7 cellular contexts compared by ENCODE assay signal in the genomic region with DNA sequence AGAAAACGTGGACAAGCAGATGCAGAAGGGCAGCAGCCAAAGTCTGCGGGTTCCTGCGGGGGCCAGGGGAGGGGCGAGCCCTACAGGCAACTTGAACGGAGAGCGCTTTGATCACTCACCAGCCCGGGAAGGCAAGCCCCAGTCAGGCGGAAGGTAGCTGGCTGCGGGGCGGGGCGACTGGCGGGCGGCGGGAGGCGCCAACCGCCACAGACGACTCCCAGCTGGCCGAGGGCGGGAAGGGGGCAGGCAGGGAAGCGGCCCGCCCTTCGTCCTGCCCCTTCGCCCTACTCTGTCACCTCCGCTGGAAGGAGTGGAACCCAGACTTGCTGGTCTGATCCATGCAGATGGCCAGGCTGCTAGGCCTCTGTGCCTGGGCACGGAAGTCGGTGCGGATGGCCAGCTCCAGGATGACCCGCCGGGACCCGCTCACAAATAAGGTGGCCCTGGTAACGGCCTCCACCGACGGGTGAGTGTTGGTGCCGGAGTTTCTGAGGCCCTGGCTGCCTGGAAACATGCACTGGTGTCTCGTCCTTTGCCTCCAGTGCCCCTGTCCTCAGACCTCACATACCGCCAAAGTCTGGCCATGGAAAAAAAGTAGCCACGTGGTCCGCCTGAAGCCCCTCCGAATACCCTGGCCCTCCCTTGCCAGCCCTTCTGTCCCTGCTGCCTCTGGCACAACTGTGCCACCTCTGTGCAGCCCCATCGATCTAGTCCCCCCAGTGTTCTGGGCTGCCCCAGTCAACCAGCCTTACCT. TPM values are rescaled to one million over a fixed set of nuclear protein-coding genes. Genes with fewer than 3 reads are reported as not detected.
DNase-seq lines count a peak whose midpoint lies in the region; ATAC-seq, FAIRE-seq and TF ChIP-seq lines count a peak whose summit lies in the region.
"Not testable (repeated sequence)": the region's sequence is repeated elsewhere in the genome, so short reads cannot be mapped to it uniquely, and the experiment has no call there.

A gene (plus strand): TSS at position 320 of the 754 bp plus-strand sequence. CDS start 19 bp downstream, at position 339.

- not testable (repeated sequence) for H3K27me3 Mint-ChIP-seq in immature natural killer cell (ENCODE audit: low read depth in 3 of 3)

- H3K9me3 Mint-ChIP-seq in immature natural killer cell, result not testable (repeated sequence)

- H3K36me3 Mint-ChIP-seq in immature natural killer cell, result not testable (repeated sequence)

- peak; percentile 83 for ATAC-seq in GM18520 (IDR thresholded peaks at IDR 0.05; ENCODE audit: unreplicated experiment)
- ATAC-seq in HG02885 (IDR thresholded peaks at IDR 0.05; ENCODE audit: poor library complexity, unreplicated experiment), result peak; percentile 91

- not testable (repeated sequence) for TF ChIP-seq CTCF in bronchial epithelial cell (IDR thresholded peaks at IDR 0.05; ENCODE audit: insufficient read depth, low read length, severe bottlenecking)

- not testable (repeated sequence) for H3K27me3 ChIP-seq in bronchial epithelial cell (ENCODE audit: control insufficient read depth, insufficient read depth, low read length)

- peak within 1 kb of the TSS; percentile 68 to 94 (median 89) for H3K27ac Mint-ChIP-seq in immature natural killer cell

- H3K27ac ChIP-seq in skin epidermis, result peak within 1 kb of the TSS in 20 of 21 experiments; percentile 26 to 91 (median 67)

- peaks cover 20 to 33% of the 10 kb centered on the region in 2 donors for H3K4me1 Mint-ChIP-seq in immature natural killer cell

- not testable (repeated sequence) for H3K36me3 ChIP-seq in bronchial epithelial cell (ENCODE audit: control insufficient read depth, insufficient read depth, low read length)

- H3K4me3 Mint-ChIP-seq in immature natural killer cell, result peak within 1 kb of the TSS; percentile 84 to 89 (median 87)

- not testable (repeated sequence) for FAIRE-seq in bronchial epithelial cell (lab: Jason Lieb, UNC)

- H3K4me3 ChIP-seq in bronchial epithelial cell (ENCODE audit: low read depth, low read length) (peak within 1 kb of the TSS; percentile 35), skin epidermis (peak within 1 kb of the TSS; percentile 15 to 40 (median 36))

- DNase-seq in NCI-H187 (lab: John Stamatoyannopoulos, UW) (peak; percentile 14 to 31), bronchial epithelial cell (ENCODE audit: low read depth) (peak; percentile 62), immature natural killer cell (peak; percentile 65 to 74 (median 67))
- DNase-seq in activated CD4-positive, alpha-beta T cell treated with anti-CD3 and anti-CD28 coated beads for 1 hour, result peak; percentile 58

RNA-seq across cellular contexts. Expression of the gene that starts here (rescaled TPM):
- total RNA-seq in bronchial epithelial cell, result 5.5 and 30.5 TPM in 2 replicates
- polyA plus RNA-seq in immature natural killer cell, result 10 to 100 TPM; 14.7 to 22.1 (median 15.8) TPM

Comparison
In these comparisons a context has a peak if more than half of its experiments do, and no peak if none do; other contexts are left out.
1. Peak in every context shown above with its lines: DNase-seq, ATAC-seq, H3K4me3 ChIP-seq and H3K27ac ChIP-seq.